In genomic region chr5:72569423-72569939, GRCh38 we compare ENCODE assay signal across 22 cellular contexts.
"Had no signal": no experiment of that assay in that cellular context is flagged by ENCODE, and none has a peak within 500 bp of the region (broad histone marks: within the 10 kb centered on the region; RNA-seq: fewer than 3 reads in every experiment).

No MANE protein-coding gene starts in this region.

- H3K4me2 ChIP-seq: neural progenitor cell had no signal

- FAIRE-seq: colon, kidney, pancreas had no signal

- H3K4me1 ChIP-seq: esophagus squamous epithelium, gastroesophageal sphincter, pancreas, upper lobe of left lung, uterus had no signal

- H3K27me3 ChIP-seq: esophagus squamous epithelium, gastroesophageal sphincter, pancreas, upper lobe of left lung, uterus had no signal

- DNase-seq: cerebellar nuclear complex; esophagus squamous epithelium; immature natural killer cell; kidney; left colon; left ventricle myocardium superior; mesenchymal stem cell; natural killer cell; occipital lobe; pancreas; right cardiac atrium; stimulated activated CD4-positive, alpha-beta T cell treated with anti-CD3 and anti-CD28 coated beads, Interleukin-4, amount 100 ng/mL, for 1 hour; upper lobe of left lung; uterus had no signal

- H3K9me3 Mint-ChIP-seq: dendritic cell treated with granulocyte-macrophage colony-stimulating factor and Interleukin-4, amounts not matched to agents 40 ng/mL and 50 ng/mL, for 4 days; neural progenitor cell; stimulated activated memory B cell treated with anti-CD40 and anti-IgM and Interleukin-4, amounts not matched to agents 10 μg/mL and 1 μg/mL and 100 μg/mL, for 72 hours; stimulated activated naive CD8-positive, alpha-beta T cell treated with anti-CD3 and anti-CD28 coated beads, Interleukin-15, Interleukin-2, amounts not matched to agents 100 ng/mL and 50 ng/mL, for 24 hours had no signal

- H3K9ac ChIP-seq: neural progenitor cell had no signal

- H3K4me3 ChIP-seq: esophagus squamous epithelium, gastroesophageal sphincter, lung, neural progenitor cell, pancreas, upper lobe of left lung, uterus had no signal

- ATAC-seq: gastroesophageal sphincter; left colon; left ventricle myocardium superior; natural killer cell; pancreas; right cardiac atrium; stimulated activated memory B cell treated with anti-CD40 and anti-IgM and Interleukin-4, amounts not matched to agents 10 μg/mL and 1 μg/mL and 100 μg/mL, for 72 hours had no signal

- H3K27ac Mint-ChIP-seq: dendritic cell treated with granulocyte-macrophage colony-stimulating factor and Interleukin-4, amounts not matched to agents 40 ng/mL and 50 ng/mL, for 4 days; immature natural killer cell; natural killer cell; neural progenitor cell; progenitor cell of endocrine pancreas; stimulated activated memory B cell treated with anti-CD40 and anti-IgM and Interleukin-4, amounts not matched to agents 10 μg/mL and 1 μg/mL and 100 μg/mL, for 72 hours; stimulated activated naive CD8-positive, alpha-beta T cell treated with anti-CD3 and anti-CD28 coated beads, Interleukin-15, Interleukin-2, amounts not matched to agents 100 ng/mL and 50 ng/mL, for 24 hours had no signal

- H3K4me3 Mint-ChIP-seq: dendritic cell treated with granulocyte-macrophage colony-stimulating factor and Interleukin-4, amounts not matched to agents 40 ng/mL and 50 ng/mL, for 4 days; immature natural killer cell; natural killer cell; neural progenitor cell; stimulated activated memory B cell treated with anti-CD40 and anti-IgM and Interleukin-4, amounts not matched to agents 10 μg/mL and 1 μg/mL and 100 μg/mL, for 72 hours; stimulated activated naive CD8-positive, alpha-beta T cell treated with anti-CD3 and anti-CD28 coated beads, Interleukin-15, Interleukin-2, amounts not matched to agents 100 ng/mL and 50 ng/mL, for 24 hours had no signal

- H3K36me3 Mint-ChIP-seq: immature natural killer cell; natural killer cell; neural progenitor cell; stimulated activated memory B cell treated with anti-CD40 and anti-IgM and Interleukin-4, amounts not matched to agents 10 μg/mL and 1 μg/mL and 100 μg/mL, for 72 hours had no signal

- H3K27ac ChIP-seq: esophagus squamous epithelium, gastroesophageal sphincter, neural progenitor cell, pancreas, upper lobe of left lung, uterus had no signal

- H3K36me3 ChIP-seq: esophagus squamous epithelium, gastroesophageal sphincter, neural progenitor cell, pancreas, upper lobe of left lung, uterus had no signal

- H2AFZ ChIP-seq: neural progenitor cell had no signal

- H3K4me1 Mint-ChIP-seq: immature natural killer cell; natural killer cell; stimulated activated memory B cell treated with anti-CD40 and anti-IgM and Interleukin-4, amounts not matched to agents 10 μg/mL and 1 μg/mL and 100 μg/mL, for 72 hours had no signal

- H3K9me3 ChIP-seq: esophagus squamous epithelium, gastroesophageal sphincter, pancreas, upper lobe of left lung, uterus had no signal
